15 cellular contexts compared by ENCODE assay signal in genomic region chr15:70197945-70198361, GRCh38.
DNase-seq lines count a peak whose midpoint lies in the region; ATAC-seq, FAIRE-seq and TF ChIP-seq lines count a peak whose summit lies in the region.
"Had no signal": no experiment of that assay in that cellular context is flagged by ENCODE, and none has a peak within 500 bp of the region (broad histone marks: within the 10 kb centered on the region; RNA-seq: fewer than 3 reads in every experiment).

No MANE protein-coding gene starts in this region.

- no peak overlapping the region for H2BK15ac ChIP-seq in mesendoderm (replicated peaks; ENCODE audit: low read depth)

- H4K20me1 ChIP-seq in GM12878 (ENCODE audit: control insufficient read depth, insufficient read depth), result no peaks in the 10 kb centered on the region

- H3K79me1 ChIP-seq in mesendoderm (ENCODE audit: low read length), result no peaks in the 10 kb centered on the region

- no peak for TF ChIP-seq POLR2A in GM12878 (IDR thresholded peaks at IDR 0.05; ENCODE audit: low read depth, low read length)

- intact Hi-C loops in A673 (cut with micrococcal nuclease; ENCODE audit: unreplicated experiment), result loop anchor here (5.0 kb wide), 1 partner anchor 101 kb away; the partner anchor contains the start of gene TLE3
- intact Hi-C loops in GM12878 (cut with micrococcal nuclease; ENCODE audit: unreplicated experiment), result loop anchor here (5.0 kb wide), 2 partner anchors 101 to 264 kb away; partner anchors contain the start of gene TLE3

- H2AK5ac ChIP-seq in mesendoderm (ENCODE audit: low read length), result peak overlapping the region; percentile 79

- 68% methylated on average over 9 of the region's 9 CpGs for WGBS in GM12878 (ENCODE audit: insufficient coverage, insufficient replicate concordance, low lambda C conversion rate, missing lambda C conversion rate)
- no CpG with 5 or more reads among the region's 9 CpGs for WGBS in mesendoderm (ENCODE audit: extremely low coverage, insufficient coverage, low lambda C conversion rate)

- H4K8ac ChIP-seq in mesendoderm (ENCODE audit: low read depth, low read length), result no peak overlapping the region

- no peak overlapping the region for H4K5ac ChIP-seq in mesendoderm (ENCODE audit: low read length)

- no peak for TF ChIP-seq RAD21 in GM12878 (IDR thresholded peaks at IDR 0.05; ENCODE audit: insufficient read depth, low read depth, low read length)

- no peak for TF ChIP-seq EP300 in GM12878 (IDR thresholded peaks at IDR 0.05; ENCODE audit: borderline replicate concordance in 1 of 2, control insufficient read depth in 1 of 2, low read depth in 2 of 2, low read length in 2 of 2)

- no peak overlapping the region for H3K18ac ChIP-seq in mesendoderm (ENCODE audit: low read length)

- H2BK5ac ChIP-seq in mesendoderm (ENCODE audit: low read length), result no peak overlapping the region

- DNase-seq in A673 (ENCODE audit: low spot score) (no peak), HuH-7 (ENCODE audit: low spot score) (peak; percentile 82), GM12878 (ENCODE audit: low read depth, low spot score) (no peak), mesendoderm (no peak), ecto neural progenitor cell (ENCODE audit: low spot score) (no peak), progenitor cell of endocrine pancreas (ENCODE audit: low spot score, unreplicated experiment) (no peak)
- no peak for DNase-seq in activated naive CD4-positive, alpha-beta T cell treated with anti-CD3 and anti-CD28 coated beads, Interleukin-2, amount 50 U/mL, for 72 hours (ENCODE audit: low spot score in 2 of 2)
- DNase-seq: CD8-positive, alpha-beta memory T cell; central memory CD4-positive, alpha-beta T cell; lower lobe of right lung; naive B cell; NCI-H1930; NCI-H524 treated with DMSO at 0.1 percent for 48 hours had no signal

- POLR2A ChIA-PET in A673 (lab: Charles Lee; ENCODE audit: low non-redundant PET), result no interaction called here
- POLR2A ChIA-PET in GM12878 (lab: Charles Lee), result interaction anchor here (0.6 kb wide), 1 partner anchor 136 kb away, joined by 4 read pairs; no protein-coding TSS in a partner anchor

- H3K9ac ChIP-seq in GM12878 (ENCODE audit: control insufficient read depth, insufficient read depth, low read length) (no peak overlapping the region), mesendoderm (ENCODE audit: low read length) (no peak overlapping the region)

- H3K4me2 ChIP-seq in GM12878 (ENCODE audit: control insufficient read depth, insufficient read depth) (no peak overlapping the region), mesendoderm (ENCODE audit: low read length) (no peak overlapping the region)

- H3K23ac ChIP-seq in mesendoderm (ENCODE audit: low read length), result no peak overlapping the region

- H3K4me1 Mint-ChIP-seq in progenitor cell of endocrine pancreas (ENCODE audit: low read depth), result peaks cover 21% of the 10 kb centered on the region

- H3K27ac Mint-ChIP-seq in activated naive CD4-positive, alpha-beta T cell treated with anti-CD3 and anti-CD28 coated beads, Interleukin-2, amount 50 U/mL, for 72 hours, result no peak overlapping the region
- H3K27ac Mint-ChIP-seq in progenitor cell of endocrine pancreas, result no peak overlapping the region
- H3K27ac Mint-ChIP-seq: stimulated activated naive CD8-positive, alpha-beta T cell treated with anti-CD3 and anti-CD28 coated beads, Interleukin-15, Interleukin-2, amounts not matched to agents 100 ng/mL and 50 ng/mL, for 24 hours had no signal

- SMC1A ChIA-PET in GM12878 (lab: Charles Lee; ENCODE audit: uncharacterized antibody, unreplicated experiment), result interaction anchor here (1.5 kb wide), 1 partner anchor 104 kb away, joined by 5 read pairs; no protein-coding TSS in a partner anchor

- H3K36me3 ChIP-seq in A673 (ENCODE audit: insufficient read depth, low read length, poor library complexity, severe bottlenecking) (no peaks in the 10 kb centered on the region), GM12878 (ENCODE audit: control insufficient read depth in 2 of 2, insufficient read depth in 2 of 2, low read length in 1 of 2) (no peaks in the 10 kb centered on the region), mesendoderm (ENCODE audit: control insufficient read depth, insufficient read depth, low read length) (no peaks in the 10 kb centered on the region)
- H3K36me3 ChIP-seq: lower lobe of right lung had no signal

- no peak overlapping the region for H2BK120ac ChIP-seq in mesendoderm (ENCODE audit: low read depth, low read length)

- H3K4me1 ChIP-seq in A673 (ENCODE audit: insufficient read depth, low read length, poor library complexity, severe bottlenecking), result peaks cover 59% of the 10 kb centered on the region
- peaks cover 25% of the 10 kb centered on the region for H3K4me1 ChIP-seq in GM12878 (ENCODE audit: control insufficient read depth, insufficient read depth, low read length)
- H3K4me1 ChIP-seq in mesendoderm (ENCODE audit: control insufficient read depth, low read depth, low read length), result peaks cover 16% of the 10 kb centered on the region

- peaks cover 91% of the 10 kb centered on the region for H3K27me3 Mint-ChIP-seq in progenitor cell of endocrine pancreas

- H3K79me2 ChIP-seq in GM12878 (ENCODE audit: control insufficient read depth, insufficient read depth, low read length) (no peaks in the 10 kb centered on the region), mesendoderm (ENCODE audit: control insufficient read depth, insufficient read depth, low read length) (no peaks in the 10 kb centered on the region)

- H3K56ac ChIP-seq in mesendoderm (ENCODE audit: low read length), result no peak overlapping the region

- H3K9me3 Mint-ChIP-seq in activated naive CD4-positive, alpha-beta T cell treated with anti-CD3 and anti-CD28 coated beads, Interleukin-2, amount 50 U/mL, for 72 hours, result no peaks in the 10 kb centered on the region
- no peaks in the 10 kb centered on the region for H3K9me3 Mint-ChIP-seq in progenitor cell of endocrine pancreas (ENCODE audit: low read depth)
- H3K9me3 Mint-ChIP-seq: CD8-positive, alpha-beta memory T cell; naive B cell; stimulated activated naive CD8-positive, alpha-beta T cell treated with anti-CD3 and anti-CD28 coated beads, Interleukin-15, Interleukin-2, amounts not matched to agents 100 ng/mL and 50 ng/mL, for 24 hours had no signal

- in situ Hi-C loops in GM12878 (cut with MboI), result no loop called here

- H3K27ac ChIP-seq in A673 (ENCODE audit: low read depth, low read length, poor library complexity, severe bottlenecking) (peak overlapping the region; percentile 89), GM12878 (ENCODE audit: control insufficient read depth, insufficient read depth) (no peak overlapping the region), mesendoderm (ENCODE audit: low read depth, low read length) (no peak overlapping the region)
- H3K27ac ChIP-seq: lower lobe of right lung had no signal

- H3K9me3 ChIP-seq in A673 (ENCODE audit: low read depth, low read length, poor library complexity, severe bottlenecking) (no peaks in the 10 kb centered on the region), GM12878 (replicated peaks; ENCODE audit: control insufficient read depth, insufficient read depth, low read length) (no peaks in the 10 kb centered on the region)
- H3K9me3 ChIP-seq: lower lobe of right lung had no signal

- H3K4me3 Mint-ChIP-seq in progenitor cell of endocrine pancreas (ENCODE audit: low read depth), result no peak overlapping the region
- H3K4me3 Mint-ChIP-seq: CD8-positive, alpha-beta memory T cell; stimulated activated naive CD8-positive, alpha-beta T cell treated with anti-CD3 and anti-CD28 coated beads, Interleukin-15, Interleukin-2, amounts not matched to agents 100 ng/mL and 50 ng/mL, for 24 hours had no signal

- CTCF ChIA-PET in A673 (lab: Charles Lee) (no interaction called here), GM12878 (lab: Yijun Ruan, JAX) (no interaction called here)

- H3K4ac ChIP-seq in mesendoderm (ENCODE audit: low read depth, low read length), result no peak overlapping the region

- no peaks in the 10 kb centered on the region for H3K27me3 ChIP-seq in A673 (replicated peaks; ENCODE audit: insufficient read depth, low read depth, low read length, poor library complexity)
- no peaks in the 10 kb centered on the region for H3K27me3 ChIP-seq in GM12878 (replicated peaks in 1 of 2; ENCODE audit: control insufficient read depth in 2 of 2, insufficient read depth in 2 of 2, low read length in 1 of 2)
- H3K27me3 ChIP-seq in mesendoderm (ENCODE audit: insufficient read depth, low read length, poor library complexity), result no peaks in the 10 kb centered on the region

- ATAC-seq in GM12878, result no peak
- ATAC-seq in GM18909 (IDR thresholded peaks at IDR 0.05; ENCODE audit: poor library complexity, unreplicated experiment), result no peak
- ATAC-seq in activated naive CD4-positive, alpha-beta T cell treated with anti-CD3 and anti-CD28 coated beads, Interleukin-2, amount 50 U/mL, for 72 hours, result no peak
- ATAC-seq: lower lobe of right lung had no signal

- no peak for FAIRE-seq in GM12878 (lab: Jason Lieb, UNC)

- no peak overlapping the region for H2AFZ ChIP-seq in GM12878 (ENCODE audit: control insufficient read depth, low read depth, low read length)

- TF ChIP-seq CTCF in A673 (conservative IDR thresholded peaks at IDR 0.05; ENCODE audit: low read depth, low read length), result no peak
- no peak for TF ChIP-seq CTCF in GM12878 (IDR thresholded peaks at IDR 0.05 in 2 of 3, conservative IDR thresholded peaks at IDR 0.05 in 1 of 3; ENCODE audit: control insufficient read depth in 2 of 3, extremely low read depth in 1 of 3, insufficient read depth in 1 of 3, low read depth in 3 of 3, low read length in 3 of 3)
- TF ChIP-seq CTCF in progenitor cell of endocrine pancreas (IDR thresholded peaks at IDR 0.05; ENCODE audit: unreplicated experiment), result no peak

- BruUV-seq in A673 (replicated peaks; lab: Mats Ljungman, UMichigan), result no TSS peak
- BruUV-seq in GM12878 (replicated peaks; lab: Mats Ljungman, UMichigan), result no TSS peak

- H3K36me3 Mint-ChIP-seq in activated naive CD4-positive, alpha-beta T cell treated with anti-CD3 and anti-CD28 coated beads, Interleukin-2, amount 50 U/mL, for 72 hours, result no peaks in the 10 kb centered on the region
- H3K36me3 Mint-ChIP-seq in progenitor cell of endocrine pancreas (ENCODE audit: insufficient read depth), result no peaks in the 10 kb centered on the region
- H3K36me3 Mint-ChIP-seq: CD8-positive, alpha-beta memory T cell; naive B cell had no signal

- H3K4me3 ChIP-seq in A673 (ENCODE audit: low read depth, low read length, poor library complexity, severe bottlenecking) (no peak overlapping the region), GM12878 (no peak overlapping the region), mesendoderm (ENCODE audit: low read length) (no peak overlapping the region)
- H3K4me3 ChIP-seq: lower lobe of right lung had no signal

- RAD21 ChIA-PET in GM12878 (lab: Charles Lee; ENCODE audit: unreplicated experiment), result interaction anchor here (0.6 to 2.1 kb wide), 3 partner anchors 17 to 98 kb away, joined by 3 to 10 read pairs (median 5); no protein-coding TSS in a partner anchor

TF ChIP-seq in GM12878, 131 proteins besides CTCF, POLR2A, EP300 and RAD21:
- TF ChIP-seq SUPT20H (IDR thresholded peaks at IDR 0.05; ENCODE audit: borderline replicate concordance, control insufficient read depth, low read depth, low read length) (no peak), NR2F1 (conservative IDR thresholded peaks at IDR 0.05) (peak; percentile 41; the same call in 1 of the 2 replicates)
